17 cellular contexts compared by ENCODE assay signal in the genomic region with DNA sequence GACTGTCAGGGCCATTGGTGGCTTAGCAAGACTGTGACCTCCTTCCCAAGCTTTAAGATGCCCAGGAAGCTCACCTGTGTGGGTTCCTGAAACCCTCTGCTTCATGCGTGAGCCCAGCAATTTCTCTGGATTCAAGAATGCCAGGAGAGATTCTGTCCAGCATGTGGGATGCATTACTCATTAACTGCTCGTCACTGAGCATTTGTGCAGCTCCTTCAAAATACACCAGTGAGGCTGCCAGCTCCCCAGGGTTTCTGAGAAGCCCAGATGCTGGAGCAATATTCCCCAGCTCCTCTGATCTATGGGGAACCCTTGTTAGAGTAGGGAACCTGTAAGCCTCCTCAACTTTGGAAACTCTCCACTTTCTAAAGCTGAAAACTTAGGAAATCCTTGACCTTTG.
"Had no signal": no experiment of that assay in that cellular context is flagged by ENCODE, and none has a peak within 500 bp of the region (broad histone marks: within the 10 kb centered on the region; RNA-seq: fewer than 3 reads in every experiment).

No MANE protein-coding gene starts in this region.

- ATAC-seq: foreskin keratinocyte, T-cell, WTC11 had no signal

- H3K4me1 ChIP-seq: adrenal gland, foreskin keratinocyte, upper lobe of left lung had no signal

- H3K27me3 ChIP-seq: adrenal gland, foreskin keratinocyte, upper lobe of left lung had no signal

- H3K27ac ChIP-seq: adrenal gland, coronary artery, epithelial cell of prostate, foreskin keratinocyte, left ventricle myocardium inferior, thoracic aorta, upper lobe of left lung had no signal

- H3K36me3 ChIP-seq: adrenal gland, left ventricle myocardium inferior, thoracic aorta, upper lobe of left lung had no signal

- DNase-seq: activated naive CD4-positive, alpha-beta T cell; activated T-cell treated with anti-CD3 and anti-CD28 coated beads, Interleukin-2, amount 50 U/mL, for 24 hours; adrenal gland; central memory CD4-positive, alpha-beta T cell; foreskin keratinocyte; immature natural killer cell; kidney glomerular epithelial cell; stimulated activated CD4-positive, alpha-beta T cell treated with anti-CD3 and anti-CD28 coated beads, Interleukin-15, amount 100 ng/mL, for 24 hours; T-cell had no signal

- H3K9me3 ChIP-seq: adrenal gland, left ventricle myocardium inferior, thoracic aorta, upper lobe of left lung had no signal

- H3K4me3 ChIP-seq: adrenal gland, coronary artery, left ventricle myocardium inferior, smooth muscle cell, thoracic aorta, upper lobe of left lung had no signal

- FAIRE-seq: astrocyte had no signal
